ENCODE assay signal across 1 cellular context in the genomic region with DNA sequence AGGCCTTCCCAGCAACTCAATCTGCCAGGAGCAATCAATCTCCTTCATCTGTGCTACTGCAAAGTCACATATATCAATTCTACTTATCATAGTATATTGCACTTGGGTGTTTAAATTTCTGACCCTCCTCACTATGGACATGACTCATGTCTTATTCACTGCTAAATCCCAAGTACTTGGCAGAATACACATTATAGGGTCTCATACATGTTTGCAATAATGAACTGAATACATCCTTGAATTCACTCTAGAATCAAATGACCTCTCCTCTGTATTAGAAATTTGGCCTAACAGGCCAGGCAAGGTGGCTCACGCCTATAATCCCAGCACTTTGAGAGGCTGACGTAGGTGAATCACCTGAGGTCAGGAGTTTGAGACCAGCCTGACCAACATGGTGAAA.
TF ChIP-seq lines count a peak whose summit lies in the region.

No MANE protein-coding gene starts in this region.

TF ChIP-seq in IMR-90, 13 proteins besides CTCF, POLR2A, EP300 and RAD21:
- TF ChIP-seq ELK1 (IDR thresholded peaks at IDR 0.05; ENCODE audit: borderline replicate concordance, low read depth, low read length) (no peak), MXI1 (IDR thresholded peaks at IDR 0.05; ENCODE audit: borderline replicate concordance, low read depth, low read length) (no peak), RFX5 (IDR thresholded peaks at IDR 0.05; ENCODE audit: low read depth, low read length) (no peak), CHD1 (IDR thresholded peaks at IDR 0.05; ENCODE audit: low read depth, low read length) (no peak)
TF ChIP-seq in IMR-90: peak in this region for 0.
